ENCODE assay signal across 29 cellular contexts in the genomic region with DNA sequence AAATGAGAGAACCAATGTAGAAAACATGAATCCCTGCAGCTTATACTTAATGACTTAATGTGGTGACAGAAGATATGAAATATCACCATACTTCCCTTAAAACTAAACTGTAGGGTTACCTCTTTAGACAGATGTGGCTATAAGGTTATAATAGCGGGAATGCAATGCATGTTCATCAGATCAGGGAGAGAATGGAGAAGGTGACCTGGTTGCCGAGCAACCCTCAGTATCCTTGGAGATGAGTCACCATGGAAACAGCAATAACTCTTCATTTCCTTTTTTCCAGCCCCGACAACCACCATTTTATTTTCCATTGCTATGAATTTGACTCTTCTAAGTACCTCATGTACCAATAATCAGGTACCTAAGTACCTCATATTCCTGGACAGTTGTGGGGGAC. TPM values are rescaled to one million over a fixed set of nuclear protein-coding genes. Genes with fewer than 3 reads are reported as not detected.
"Had no signal": no experiment of that assay in that cellular context is flagged by ENCODE, and none has a peak within 500 bp of the region (broad histone marks: within the 10 kb centered on the region; RNA-seq: fewer than 3 reads in every experiment).

No MANE protein-coding gene starts in this region.

- H3K27ac ChIP-seq: coronary artery, heart left ventricle, ovary, right lobe of liver, tibial artery, upper lobe of right lung had no signal

- H3K4me1 Mint-ChIP-seq: activated B cell treated with CpG ODN at 0.5 μM for 24 hours; activated T-helper 17 cell treated with anti-CD3 and anti-CD28 coated beads, Interleukin-2, amount 50 U/mL, for 72 hours; central memory CD8-positive, alpha-beta T cell; immature natural killer cell; nephron; stimulated activated effector memory CD8-positive, alpha-beta T cell treated with anti-CD3 and anti-CD28 coated beads, Interleukin-12 subunit alpha, Interleukin-12 subunit beta, amount 100 ng/mL, for 72 hours had no signal

- H3K4me3 Mint-ChIP-seq: activated B cell treated with CpG ODN at 0.5 μM for 24 hours; activated CD8-positive, alpha-beta T cell treated with anti-CD3 and anti-CD28 coated beads for 36 hours; activated T-cell treated with anti-CD3 and anti-CD28 coated beads, Interleukin-2, amount 50 U/mL, for 4 hours; activated T-helper 17 cell treated with anti-CD3 and anti-CD28 coated beads, Interleukin-2, amount 50 U/mL, for 72 hours; central memory CD8-positive, alpha-beta T cell; effector memory CD8-positive, alpha-beta T cell; immature natural killer cell; nephron; stimulated activated effector memory CD8-positive, alpha-beta T cell treated with anti-CD3 and anti-CD28 coated beads, Interleukin-12 subunit alpha, Interleukin-12 subunit beta, amount 100 ng/mL, for 72 hours; stimulated activated naive CD8-positive, alpha-beta T cell treated with anti-CD3 and anti-CD28 coated beads, Interleukin-15, Interleukin-2, amounts not matched to agents 100 ng/mL and 50 ng/mL, for 24 hours; T-helper 2 cell treated with Interferon-gamma antibody and Interleukin-4, amounts not matched to agents 5 μg/mL and 100 μg/mL, for 36 hours had no signal

- H3K36me3 Mint-ChIP-seq: stimulated activated effector memory CD8-positive, alpha-beta T cell treated with anti-CD3 and anti-CD28 coated beads, Interleukin-12 subunit alpha, Interleukin-12 subunit beta, amount 100 ng/mL, for 72 hours had no signal

- DNase-seq: activated B cell treated with CpG ODN at 0.5 μM for 24 hours; activated CD4-positive, alpha-beta T cell treated with anti-CD3 and anti-CD28 coated beads, Interleukin-2, amount 50 U/mL, for 1 hour; activated CD8-positive, alpha-beta T cell treated with anti-CD3 and anti-CD28 coated beads for 36 hours; activated gamma-delta T cell treated with Interleukin-2 at 50 U/mL for 16 hours; activated naive CD4-positive, alpha-beta T cell treated with anti-CD3 and anti-CD28 coated beads, Interleukin-2, amount 50 U/mL, for 16 hours; activated T-cell treated with anti-CD3 and anti-CD28 coated beads, Interleukin-2, amount 50 U/mL, for 4 hours; amniotic stem cell; effector memory CD8-positive, alpha-beta T cell; foreskin fibroblast; heart left ventricle; immature natural killer cell; kidney; left colon; mammary epithelial cell; ovary; right lobe of liver; stimulated activated CD4-positive, alpha-beta T cell treated with anti-CD3 and anti-CD28 coated beads, Interleukin-4, amount 100 ng/mL, for 24 hours; tibial artery; upper lobe of right lung had no signal

- H3K27me3 ChIP-seq: heart left ventricle, ovary, right lobe of liver, tibial artery, upper lobe of right lung had no signal

- H3K27me3 Mint-ChIP-seq: activated B cell treated with CpG ODN at 0.5 μM for 24 hours; activated CD8-positive, alpha-beta T cell treated with anti-CD3 and anti-CD28 coated beads for 36 hours; central memory CD8-positive, alpha-beta T cell; effector memory CD8-positive, alpha-beta T cell; progenitor cell of endocrine pancreas; stimulated activated naive CD8-positive, alpha-beta T cell treated with anti-CD3 and anti-CD28 coated beads, Interleukin-15, Interleukin-2, amounts not matched to agents 100 ng/mL and 50 ng/mL, for 24 hours had no signal

- H3K4me1 ChIP-seq: heart left ventricle, right lobe of liver, tibial artery, upper lobe of right lung had no signal

- H3K9me3 ChIP-seq: ovary, right lobe of liver had no signal

- H3K4me3 ChIP-seq: coronary artery, heart left ventricle, ovary, right lobe of liver, tibial artery, upper lobe of right lung had no signal

- H3K27ac Mint-ChIP-seq: activated B cell treated with CpG ODN at 0.5 μM for 24 hours; activated CD8-positive, alpha-beta T cell treated with anti-CD3 and anti-CD28 coated beads for 36 hours; activated T-helper 17 cell treated with anti-CD3 and anti-CD28 coated beads, Interleukin-2, amount 50 U/mL, for 72 hours; effector memory CD8-positive, alpha-beta T cell; immature natural killer cell; nephron; progenitor cell of endocrine pancreas; stimulated activated effector memory CD8-positive, alpha-beta T cell treated with anti-CD3 and anti-CD28 coated beads, Interleukin-12 subunit alpha, Interleukin-12 subunit beta, amount 100 ng/mL, for 72 hours; stimulated activated naive CD8-positive, alpha-beta T cell treated with anti-CD3 and anti-CD28 coated beads, Interleukin-15, Interleukin-2, amounts not matched to agents 100 ng/mL and 50 ng/mL, for 24 hours; T-helper 2 cell treated with Interferon-gamma antibody and Interleukin-4, amounts not matched to agents 5 μg/mL and 100 μg/mL, for 36 hours had no signal

RNA-seq across cellular contexts. Expression of gene SMIM17, which starts 56.6 kb away (rescaled TPM):
- total RNA-seq: activated B cell treated with CpG ODN at 0.5 μM for 24 hours; activated CD8-positive, alpha-beta T cell treated with anti-CD3 and anti-CD28 coated beads for 36 hours; activated T-cell treated with anti-CD3 and anti-CD28 coated beads, Interleukin-2, amount 50 U/mL, for 4 hours; activated T-helper 17 cell treated with anti-CD3 and anti-CD28 coated beads, Interleukin-2, amount 50 U/mL, for 72 hours; esophagus mucosa; right lobe of liver; subcutaneous adipose tissue; upper lobe of right lung had no signal
